ENCODE assay signal across 27 cellular contexts in genomic region chr5:175706499-175706898, GRCh38. TPM values are rescaled to one million over a fixed set of nuclear protein-coding genes. Genes with fewer than 3 reads are reported as not detected.
DNase-seq lines count a peak whose midpoint lies in the region; ATAC-seq, FAIRE-seq and TF ChIP-seq lines count a peak whose summit lies in the region.
"Had no signal": no experiment of that assay in that cellular context is flagged by ENCODE, and none has a peak within 500 bp of the region (broad histone marks: within the 10 kb centered on the region; RNA-seq: fewer than 3 reads in every experiment).

No MANE protein-coding gene starts in this region.

- H3K27ac Mint-ChIP-seq in activated CD4-positive, alpha-beta T cell treated with anti-CD3 and anti-CD28 coated beads for 36 hours, result no peak overlapping the region
- H3K27ac Mint-ChIP-seq: activated naive CD4-positive, alpha-beta T cell treated with anti-CD3 and anti-CD28 coated beads, Interleukin-2, amount 50 U/mL, for 24 hours; H9; IgD-negative memory B cell; mesothelial cell of epicardium; nephron progenitor cell; stimulated activated naive B cell treated with anti-CD40 and anti-IgM and Interleukin-4, amounts not matched to agents 10 μg/mL and 1 μg/mL and 100 μg/mL, for 72 hours had no signal

- no peaks in the 10 kb centered on the region for H3K9me3 Mint-ChIP-seq in activated CD4-positive, alpha-beta T cell treated with anti-CD3 and anti-CD28 coated beads for 36 hours (ENCODE audit: low read depth)
- H3K9me3 Mint-ChIP-seq: activated naive CD4-positive, alpha-beta T cell treated with anti-CD3 and anti-CD28 coated beads, Interleukin-2, amount 50 U/mL, for 24 hours; CD4-positive, CD25-positive, alpha-beta regulatory T cell had no signal

- peaks cover 2% of the 10 kb centered on the region for H3K36me3 ChIP-seq in cardiac muscle cell
- H3K36me3 ChIP-seq in right atrium auricular region, result no peaks in the 10 kb centered on the region
- no peaks in the 10 kb centered on the region for H3K36me3 ChIP-seq in kidney (ENCODE audit: control insufficient read depth in 1 of 2, insufficient read depth in 2 of 2, low read length in 2 of 2)
- H3K36me3 ChIP-seq in stomach, result peaks cover 0 to 23% (median 3%) of the 10 kb centered on the region in 4 donors
- H3K36me3 ChIP-seq: gastrocnemius medialis, thoracic aorta had no signal

- H3K4me3 ChIP-seq in cardiac muscle cell, result no peak overlapping the region
- H3K4me3 ChIP-seq in right atrium auricular region, result no peak overlapping the region
- no peak overlapping the region for H3K4me3 ChIP-seq in kidney (ENCODE audit: low read length in 2 of 2)
- H3K4me3 ChIP-seq in stomach, result no peak overlapping the region
- H3K4me3 ChIP-seq: gastrocnemius medialis, smooth muscle cell, thoracic aorta had no signal

- intact Hi-C loops in kidney (cut with DNase I), result no loop called here
- intact Hi-C loops in stomach (cut with DNase I; ENCODE audit: low total_unique reads), result no loop called here
- intact Hi-C loops in activated CD4-positive, alpha-beta T cell treated with anti-CD3 and anti-CD28 coated beads for 36 hours (cut with DNase I, micrococcal nuclease), result no loop called here

- 33 to 49% (median 41%) methylated on average over 6 of the region's 6 CpGs for WGBS in stomach, 5 donors

- no peak for ATAC-seq in activated CD4-positive, alpha-beta T cell treated with anti-CD3 and anti-CD28 coated beads for 36 hours
- ATAC-seq: esophagus mucosa; gastrocnemius medialis; stimulated activated naive B cell treated with anti-CD40 and anti-IgM and Interleukin-4, amounts not matched to agents 10 μg/mL and 1 μg/mL and 100 μg/mL, for 72 hours had no signal

- H3K27me3 ChIP-seq in cardiac muscle cell, result no peaks in the 10 kb centered on the region
- H3K27me3 ChIP-seq in right atrium auricular region, result no peaks in the 10 kb centered on the region
- no peaks in the 10 kb centered on the region for H3K27me3 ChIP-seq in stomach
- H3K27me3 ChIP-seq: gastrocnemius medialis had no signal

- H3K27ac ChIP-seq in cardiac muscle cell, result peak overlapping the region; percentile 48
- no peak overlapping the region for H3K27ac ChIP-seq in right atrium auricular region
- H3K27ac ChIP-seq in kidney (ENCODE audit: low read depth in 2 of 2, low read length in 2 of 2), result no peak overlapping the region
- H3K27ac ChIP-seq in stomach, result peak overlapping the region; percentile 20 to 73 (median 68)
- H3K27ac ChIP-seq: gastrocnemius medialis, thoracic aorta had no signal

- FAIRE-seq in kidney (lab: Jason Lieb, UNC), result no peak
- FAIRE-seq: astrocyte had no signal

- POLR2A ChIA-PET in activated CD4-positive, alpha-beta T cell treated with anti-CD3 and anti-CD28 coated beads for 36 hours (lab: Charles Lee), result interaction anchor here (1.2 kb wide), 1 partner anchor 12 kb away, joined by 3 read pairs; no protein-coding TSS in a partner anchor

- no peaks in the 10 kb centered on the region for H3K9me3 ChIP-seq in cardiac muscle cell (ENCODE audit: low read depth)
- peaks cover 0 to 12% of the 10 kb centered on the region in 2 donors for H3K9me3 ChIP-seq in right atrium auricular region
- peaks cover 0 to 4% of the 10 kb centered on the region in 2 donors for H3K9me3 ChIP-seq in kidney (ENCODE audit: control insufficient read depth in 1 of 2, low read length in 2 of 2)
- H3K9me3 ChIP-seq in stomach, result no peaks in the 10 kb centered on the region
- H3K9me3 ChIP-seq: gastrocnemius medialis, thoracic aorta had no signal

- H3K36me3 Mint-ChIP-seq in activated CD4-positive, alpha-beta T cell treated with anti-CD3 and anti-CD28 coated beads for 36 hours (ENCODE audit: low read depth), result peaks cover 12% of the 10 kb centered on the region
- H3K36me3 Mint-ChIP-seq: IgD-negative memory B cell; stimulated activated naive B cell treated with anti-CD40 and anti-IgM and Interleukin-4, amounts not matched to agents 10 μg/mL and 1 μg/mL and 100 μg/mL, for 72 hours had no signal

- H3K4me1 ChIP-seq in cardiac muscle cell (ENCODE audit: low read depth), result no peaks in the 10 kb centered on the region
- no peaks in the 10 kb centered on the region for H3K4me1 ChIP-seq in right atrium auricular region
- no peaks in the 10 kb centered on the region for H3K4me1 ChIP-seq in kidney (ENCODE audit: control insufficient read depth in 1 of 2, insufficient read depth in 1 of 2, low read depth in 1 of 2, low read length in 2 of 2)
- peaks cover 15 to 51% (median 35%) of the 10 kb centered on the region in 4 donors for H3K4me1 ChIP-seq in stomach
- H3K4me1 ChIP-seq: gastrocnemius medialis had no signal

- no peak overlapping the region for H3K4me3 Mint-ChIP-seq in activated CD4-positive, alpha-beta T cell treated with anti-CD3 and anti-CD28 coated beads for 36 hours
- H3K4me3 Mint-ChIP-seq: activated naive CD4-positive, alpha-beta T cell treated with anti-CD3 and anti-CD28 coated beads, Interleukin-2, amount 50 U/mL, for 24 hours; CD4-positive, CD25-positive, alpha-beta regulatory T cell; H9; IgD-negative memory B cell; mesothelial cell of epicardium; nephron progenitor cell; stimulated activated naive B cell treated with anti-CD40 and anti-IgM and Interleukin-4, amounts not matched to agents 10 μg/mL and 1 μg/mL and 100 μg/mL, for 72 hours had no signal

- H3K4me1 Mint-ChIP-seq in activated CD4-positive, alpha-beta T cell treated with anti-CD3 and anti-CD28 coated beads for 36 hours, result peaks cover 7% of the 10 kb centered on the region
- H3K4me1 Mint-ChIP-seq: activated naive CD4-positive, alpha-beta T cell treated with anti-CD3 and anti-CD28 coated beads, Interleukin-2, amount 50 U/mL, for 24 hours; IgD-negative memory B cell; mesothelial cell of epicardium; stimulated activated naive B cell treated with anti-CD40 and anti-IgM and Interleukin-4, amounts not matched to agents 10 μg/mL and 1 μg/mL and 100 μg/mL, for 72 hours had no signal

- TF ChIP-seq EP300 in stomach (IDR thresholded peaks at IDR 0.05), result no peak

- TF ChIP-seq CTCF in cardiac muscle cell (IDR thresholded peaks at IDR 0.05; ENCODE audit: low read depth, low read length) (no peak), right atrium auricular region (IDR thresholded peaks at IDR 0.05) (no peak), kidney (IDR thresholded peaks at IDR 0.05; ENCODE audit: borderline replicate concordance, extremely low read depth, insufficient read depth) (no peak), stomach (IDR thresholded peaks at IDR 0.05) (no peak)

- no peak for DNase-seq in cardiac muscle cell (ENCODE audit: low read depth in 1 of 2, low spot score in 1 of 2)
- no peak for DNase-seq in right atrium auricular region (ENCODE audit: low spot score)
- peak; percentile 86 for DNase-seq in RPMI8226
- DNase-seq in kidney, result peak; percentile 24
- DNase-seq in stomach, result peak; percentile 86
- no peak for DNase-seq in CD1c-positive myeloid dendritic cell (ENCODE audit: extremely low spot score)
- no peak for DNase-seq in GF-D8 (lab: John Stamatoyannopoulos, UW)
- DNase-seq in activated CD4-positive, alpha-beta T cell treated with anti-CD3 and anti-CD28 coated beads for 36 hours, result no peak
- DNase-seq: CD4-positive, CD25-positive, alpha-beta regulatory T cell; DMS153; effector memory CD4-positive, alpha-beta T cell; gastrocnemius medialis; GDM1; H9; kidney glomerular epithelial cell; NCI-H524; nephron progenitor cell; stimulated activated CD4-positive, alpha-beta T cell treated with anti-CD3 and anti-CD28 coated beads, Interleukin-2, amount 100 ng/mL, for 48 hours; stimulated activated naive B cell treated with anti-CD40 and anti-IgM and Interleukin-4, amounts not matched to agents 10 μg/mL and 1 μg/mL and 100 μg/mL, for 72 hours; T1000 had no signal

- H3K27me3 Mint-ChIP-seq in activated CD4-positive, alpha-beta T cell treated with anti-CD3 and anti-CD28 coated beads for 36 hours, result no peaks in the 10 kb centered on the region
- H3K27me3 Mint-ChIP-seq: activated naive CD4-positive, alpha-beta T cell treated with anti-CD3 and anti-CD28 coated beads, Interleukin-2, amount 50 U/mL, for 24 hours; CD4-positive, CD25-positive, alpha-beta regulatory T cell had no signal

- CTCF ChIA-PET in activated CD4-positive, alpha-beta T cell treated with anti-CD3 and anti-CD28 coated beads for 36 hours (lab: Charles Lee), result interaction anchor here (0.5 to 1.4 kb wide), 3 partner anchors 65 to 261 kb away, joined by 3 to 5 read pairs (median 3); no protein-coding TSS in a partner anchor

- H3K9ac ChIP-seq in kidney (ENCODE audit: low read length in 2 of 2), result no peak overlapping the region

- TF ChIP-seq POLR2A in stomach (IDR thresholded peaks at IDR 0.05), result no peak

RNA-seq across cellular contexts. Expression of gene HRH2, which starts 48.6 kb away (rescaled TPM):
- total RNA-seq in cardiac muscle cell (15.6 and 23.3 TPM in 2 replicates), right atrium auricular region (10 to 100 TPM in 1 of 2 donors, 1 to 10 TPM in 1; 8.0 to 18.9 TPM), kidney (10.6 TPM), stomach (10 to 100 TPM in 2 of 5 donors, 1 to 10 TPM in 1, under 1 TPM in 2; 0.58 to 44.6 (median 5.0) TPM)
- polyA plus RNA-seq in cardiac muscle cell (12.7 and 19.1 TPM in 2 replicates), kidney (ENCODE audit: insufficient read depth, low read depth, low replicate concordance) (1.9 TPM), stomach (10 to 100 TPM in 1 of 3 donors, 1 to 10 TPM in 2; 4.0 to 11.3 (median 4.3) TPM)
- total RNA-seq in activated CD4-positive, alpha-beta T cell treated with anti-CD3 and anti-CD28 coated beads for 36 hours, result 10 to 100 TPM; 12.3 to 16.9 TPM

Comparison
In these comparisons a context has a peak if more than half of its experiments do, and no peak if none do; other contexts are left out.
1. H3K27ac ChIP-seq: peak in cardiac muscle cell (single experiment) and stomach (5 of 5); none in right atrium auricular region (0 of 2) and kidney (0 of 2).
2. DNase-seq: peak in RPMI8226 (single experiment), kidney (single experiment) and stomach (single experiment); none in cardiac muscle cell (0 of 2), right atrium auricular region (single experiment), CD1c-positive myeloid dendritic cell (single experiment), GF-D8 (single experiment) and activated CD4-positive, alpha-beta T cell treated with anti-CD3 and anti-CD28 coated beads for 36 hours (single experiment).